22 cellular contexts compared by ENCODE assay signal in genomic region chr2:156619021-156619539, GRCh38.
"Had no signal": no experiment of that assay in that cellular context is flagged by ENCODE, and none has a peak within 500 bp of the region (broad histone marks: within the 10 kb centered on the region; RNA-seq: fewer than 3 reads in every experiment).

No MANE protein-coding gene starts in this region.

- H3K4me1 ChIP-seq: breast epithelium, heart left ventricle, tibial artery had no signal

- H3K9me3 Mint-ChIP-seq: activated naive CD8-positive, alpha-beta T cell treated with anti-CD3 and anti-CD28 coated beads, Interleukin-2, amount 10 ng/mL, durations not matched to agents 7 days and 5 days; activated T-cell treated with anti-CD3 and anti-CD28 coated beads, Interleukin-2, amount 50 U/mL, for 4 hours; central memory CD8-positive, alpha-beta T cell; stimulated activated effector memory CD8-positive, alpha-beta T cell treated with anti-CD3 and anti-CD28 coated beads, Interleukin-12 subunit alpha, Interleukin-12 subunit beta, amount 100 ng/mL, for 72 hours; stimulated activated naive CD8-positive, alpha-beta T cell treated with anti-CD3 and anti-CD28 coated beads, Interleukin-15, amount 100 ng/mL, for 72 hours had no signal

- H3K36me3 Mint-ChIP-seq: activated naive CD8-positive, alpha-beta T cell treated with anti-CD3 and anti-CD28 coated beads, Interleukin-2, amount 10 ng/mL, durations not matched to agents 7 days and 5 days; memory B cell; stimulated activated effector memory CD8-positive, alpha-beta T cell treated with anti-CD3 and anti-CD28 coated beads, Interleukin-12 subunit alpha, Interleukin-12 subunit beta, amount 100 ng/mL, for 72 hours had no signal

- H3K4me3 ChIP-seq: breast epithelium, dorsolateral prefrontal cortex, heart left ventricle, tibial artery had no signal

- ATAC-seq: activated T-cell treated with anti-CD3 and anti-CD28 coated beads, Interleukin-2, amount 50 U/mL, for 4 hours; heart left ventricle; sciatic nerve; stimulated activated effector memory CD8-positive, alpha-beta T cell treated with anti-CD3 and anti-CD28 coated beads, Interleukin-12 subunit alpha, Interleukin-12 subunit beta, amount 100 ng/mL, for 72 hours; stimulated activated naive CD8-positive, alpha-beta T cell treated with anti-CD3 and anti-CD28 coated beads, Interleukin-15, amount 100 ng/mL, for 72 hours had no signal

- H3K27ac ChIP-seq: breast epithelium, dorsolateral prefrontal cortex, heart left ventricle, tibial artery had no signal

- H3K27me3 ChIP-seq: breast epithelium, dorsolateral prefrontal cortex, heart left ventricle, tibial artery had no signal

- H3K27ac Mint-ChIP-seq: activated naive CD8-positive, alpha-beta T cell treated with anti-CD3 and anti-CD28 coated beads, Interleukin-2, amount 10 ng/mL, durations not matched to agents 7 days and 5 days; memory B cell; nephron progenitor cell; stimulated activated effector memory CD8-positive, alpha-beta T cell treated with anti-CD3 and anti-CD28 coated beads, Interleukin-12 subunit alpha, Interleukin-12 subunit beta, amount 100 ng/mL, for 72 hours; stimulated activated naive CD8-positive, alpha-beta T cell treated with anti-CD3 and anti-CD28 coated beads, Interleukin-15, amount 100 ng/mL, for 72 hours had no signal

- DNase-seq: activated CD4-positive, alpha-beta T cell treated with anti-CD3 and anti-CD28 coated beads for 4 hours; activated CD4-positive, alpha-beta T cell treated with anti-CD3 and anti-CD28 coated beads, Interleukin-2, amount 50 U/mL, for 48 hours; activated CD4-positive, CD25-positive, alpha-beta regulatory T cell; activated CD8-positive, alpha-beta memory T cell treated with anti-CD3 and anti-CD28 coated beads, Interleukin-2, amount 50 U/mL, for 48 hours; activated naive CD4-positive, alpha-beta T cell treated with Interleukin-2 at 50 U/mL for 16 hours; activated naive CD8-positive, alpha-beta T cell treated with anti-CD3 and anti-CD28 coated beads, Interleukin-2, amount 10 ng/mL, durations not matched to agents 7 days and 5 days; activated T-cell treated with anti-CD3 and anti-CD28 coated beads, Interleukin-2, amount 50 U/mL, for 4 hours; amniotic stem cell; dorsolateral prefrontal cortex; heart left ventricle; islet precursor cell; left cardiac atrium; nephron progenitor cell; small intestine; stimulated activated CD4-positive, alpha-beta T cell treated with anti-CD3 and anti-CD28 coated beads, Interleukin-2, amount 100 ng/mL, for 24 hours; stimulated activated naive CD8-positive, alpha-beta T cell treated with anti-CD3 and anti-CD28 coated beads, Interleukin-15, amount 100 ng/mL, for 72 hours; tibial artery had no signal

- H3K36me3 ChIP-seq: breast epithelium, heart left ventricle, tibial artery had no signal
